In genomic region chr2:2269989-2270562, GRCh38 we compare ENCODE assay signal across 18 cellular contexts.
"Had no signal": no experiment of that assay in that cellular context is flagged by ENCODE, and none has a peak within 500 bp of the region (broad histone marks: within the 10 kb centered on the region; RNA-seq: fewer than 3 reads in every experiment).

No MANE protein-coding gene starts in this region.

- H3K27me3 ChIP-seq: cardiac muscle cell, tibial nerve, vagina had no signal

- H3K36me3 ChIP-seq: cardiac muscle cell, prostate gland, tibial nerve, vagina had no signal

- H3K9me3 ChIP-seq: prostate gland, tibial nerve, vagina had no signal

- H3K27ac ChIP-seq: cardiac muscle cell, prostate gland, VCaP had no signal

- H3K27ac Mint-ChIP-seq: activated T-helper 2 cell treated with anti-CD3 and anti-CD28 coated beads, Interferon-gamma antibody, Interleukin-2, Interleukin-4, amounts not matched to agents 10 μg/mL and 5 μg/mL and 100 μg/mL, durations not matched to agents 14 hours and 24 hours and 36 hours; nephron had no signal

- H3K4me2 ChIP-seq: smooth muscle cell had no signal

- H3K9me3 Mint-ChIP-seq: activated T-helper 2 cell treated with anti-CD3 and anti-CD28 coated beads, Interferon-gamma antibody, Interleukin-2, Interleukin-4, amounts not matched to agents 10 μg/mL and 5 μg/mL and 100 μg/mL, durations not matched to agents 14 hours and 24 hours and 36 hours; nephron had no signal

- ATAC-seq: right cardiac atrium had no signal

- H3K4me1 Mint-ChIP-seq: nephron had no signal

- H3K4me3 Mint-ChIP-seq: nephron had no signal

- DNase-seq: activated CD4-positive, alpha-beta T cell treated with anti-CD3 and anti-CD28 coated beads for 1 hour; activated CD4-positive, alpha-beta T cell treated with anti-CD3 and anti-CD28 coated beads, Interleukin-2, amount 50 U/mL, for 4 hours; activated naive CD4-positive, alpha-beta T cell treated with anti-CD3 and anti-CD28 coated beads, Interleukin-2, amount 50 U/mL, for 16 hours; activated T-cell treated with anti-CD3 and anti-CD28 coated beads for 4 hours; mesendoderm; occipital lobe; right cardiac atrium; stimulated activated CD4-positive, alpha-beta T cell treated with anti-CD3 and anti-CD28 coated beads, Interleukin-4, amount 100 ng/mL, for 4 hours; stimulated activated CD8-positive, alpha-beta memory T cell treated with anti-CD3 and anti-CD28 coated beads, Interleukin-4, amount 100 ng/mL, for 48 hours; stimulated activated naive CD4-positive, alpha-beta T cell treated with Interleukin-2 at 50 U/mL for 16 hours had no signal

- H3K4me1 ChIP-seq: prostate gland had no signal

- H3K4me3 ChIP-seq: cardiac muscle cell, prostate gland, smooth muscle cell, tibial nerve, vagina had no signal
